12 cellular contexts compared by ENCODE assay signal in the genomic region with DNA sequence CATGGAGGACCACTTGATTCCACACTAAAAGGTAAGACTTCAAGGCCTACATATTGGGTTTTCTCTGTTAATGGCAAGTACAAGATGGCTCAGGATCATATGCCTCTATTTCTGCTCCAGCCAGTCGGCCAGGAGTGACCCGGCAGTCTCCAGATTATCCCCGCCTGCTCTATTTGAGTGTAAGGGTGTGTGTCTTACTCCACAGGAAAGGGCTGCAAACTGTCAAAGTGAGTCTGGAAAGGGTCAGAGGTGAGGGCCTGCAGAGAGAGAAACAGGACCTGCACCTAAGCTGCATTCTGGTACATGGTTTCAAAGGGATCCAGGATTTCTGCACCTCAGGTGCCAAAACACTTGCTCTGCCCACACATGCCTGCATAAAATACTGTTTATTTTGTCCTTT.
"Had no signal": no experiment of that assay in that cellular context is flagged by ENCODE, and none has a peak within 500 bp of the region (broad histone marks: within the 10 kb centered on the region; RNA-seq: fewer than 3 reads in every experiment).

No MANE protein-coding gene starts in this region.

- ATAC-seq: body of pancreas; SK-N-SH treated with all-trans-retinoic acid at 6 μM for 48 hours; stimulated activated memory B cell treated with anti-CD40 and anti-IgM and Interleukin-4, amounts not matched to agents 10 μg/mL and 1 μg/mL and 100 μg/mL, for 72 hours had no signal

- H3K27ac Mint-ChIP-seq: activated B cell treated with CpG ODN at 0.5 μM for 24 hours; progenitor cell of endocrine pancreas; stimulated activated memory B cell treated with anti-CD40 and anti-IgM and Interleukin-4, amounts not matched to agents 10 μg/mL and 1 μg/mL and 100 μg/mL, for 72 hours had no signal

- H3K9me3 Mint-ChIP-seq: activated B cell treated with CpG ODN at 0.5 μM for 24 hours; stimulated activated memory B cell treated with anti-CD40 and anti-IgM and Interleukin-4, amounts not matched to agents 10 μg/mL and 1 μg/mL and 100 μg/mL, for 72 hours had no signal

- H3K27me3 ChIP-seq: body of pancreas, right lobe of liver, tibial nerve had no signal

- H3K4me1 ChIP-seq: body of pancreas, right lobe of liver, tibial nerve had no signal

- H3K27me3 Mint-ChIP-seq: activated B cell treated with CpG ODN at 0.5 μM for 24 hours; progenitor cell of endocrine pancreas; stimulated activated memory B cell treated with anti-CD40 and anti-IgM and Interleukin-4, amounts not matched to agents 10 μg/mL and 1 μg/mL and 100 μg/mL, for 72 hours had no signal

- H3K27ac ChIP-seq: body of pancreas, right lobe of liver, tibial nerve had no signal

- H3K4me1 Mint-ChIP-seq: stimulated activated memory B cell treated with anti-CD40 and anti-IgM and Interleukin-4, amounts not matched to agents 10 μg/mL and 1 μg/mL and 100 μg/mL, for 72 hours had no signal

- H3K9me3 ChIP-seq: body of pancreas, right lobe of liver, tibial nerve had no signal

- DNase-seq: activated B cell treated with CpG ODN at 0.5 μM for 24 hours; activated CD4-positive, alpha-beta T cell treated with anti-CD3 and anti-CD28 coated beads, Interleukin-2, amount 50 U/mL, for 1 hour; body of pancreas; effector memory CD4-positive, alpha-beta T cell; kidney; left ventricle myocardium superior; mesenchymal stem cell; right lobe of liver had no signal

- H3K4me3 Mint-ChIP-seq: activated B cell treated with CpG ODN at 0.5 μM for 24 hours; stimulated activated memory B cell treated with anti-CD40 and anti-IgM and Interleukin-4, amounts not matched to agents 10 μg/mL and 1 μg/mL and 100 μg/mL, for 72 hours had no signal

- FAIRE-seq: kidney had no signal

- H3K4me3 ChIP-seq: body of pancreas, right lobe of liver, tibial nerve had no signal
